Comparison of ENCODE assay signal across 28 cellular contexts in genomic region chr21:45562965-45563364, GRCh38. TPM values are rescaled to one million over a fixed set of nuclear protein-coding genes. Genes with fewer than 3 reads are reported as not detected.
DNase-seq lines count a peak whose midpoint lies in the region; ATAC-seq, FAIRE-seq and TF ChIP-seq lines count a peak whose summit lies in the region.
"Had no signal": no experiment of that assay in that cellular context is flagged by ENCODE, and none has a peak within 500 bp of the region (broad histone marks: within the 10 kb centered on the region; RNA-seq: fewer than 3 reads in every experiment).

No MANE protein-coding gene starts in this region.

- intact Hi-C loops in posterior vena cava (cut with DNase I), result no loop called here
- intact Hi-C loops in activated CD4-positive, alpha-beta T cell treated with anti-CD3 and anti-CD28 coated beads for 36 hours (cut with DNase I, micrococcal nuclease), result no loop called here

- H3K4me3 Mint-ChIP-seq in astrocyte (ENCODE audit: unreplicated experiment), result no peak overlapping the region
- H3K4me3 Mint-ChIP-seq in activated CD4-positive, alpha-beta T cell treated with anti-CD3 and anti-CD28 coated beads for 36 hours, result no peak overlapping the region
- H3K4me3 Mint-ChIP-seq: activated T-helper 17 cell treated with anti-CD3 and anti-CD28 coated beads, Interleukin-2, amount 50 U/mL, for 72 hours; effector memory CD8-positive, alpha-beta T cell; stimulated activated naive B cell treated with anti-CD40 and anti-IgM and Interleukin-4, amounts not matched to agents 10 μg/mL and 1 μg/mL and 100 μg/mL, for 72 hours had no signal

- H3K4me2 ChIP-seq in astrocyte (ENCODE audit: low read length), result peak overlapping the region; percentile 25
- H3K4me2 ChIP-seq: BLaER1 treated with 17β-estradiol and CSF1 and Interleukin-3, amounts not matched to agents 10 nM and 100 nM had no signal

- H3K79me2 ChIP-seq in astrocyte (ENCODE audit: insufficient read depth, low read length), result no peaks in the 10 kb centered on the region

- ATAC-seq in activated CD4-positive, alpha-beta T cell treated with anti-CD3 and anti-CD28 coated beads for 36 hours, result no peak
- ATAC-seq in HG03135 (IDR thresholded peaks at IDR 0.05; ENCODE audit: unreplicated experiment), result no peak
- ATAC-seq: activated naive CD4-positive, alpha-beta T cell treated with anti-CD3 and anti-CD28 coated beads, Interleukin-2, amount 50 U/mL, for 72 hours; activated T-helper 17 cell treated with anti-CD3 and anti-CD28 coated beads, Interleukin-2, amount 50 U/mL, for 72 hours; effector memory CD8-positive, alpha-beta T cell; SK-N-SH treated with all-trans-retinoic acid at 6 μM for 48 hours; stimulated activated naive B cell treated with anti-CD40 and anti-IgM and Interleukin-4, amounts not matched to agents 10 μg/mL and 1 μg/mL and 100 μg/mL, for 72 hours had no signal

- peak overlapping the region; percentile 5 for H3K27ac Mint-ChIP-seq in astrocyte (ENCODE audit: unreplicated experiment)
- no peak overlapping the region for H3K27ac Mint-ChIP-seq in activated CD4-positive, alpha-beta T cell treated with anti-CD3 and anti-CD28 coated beads for 36 hours
- H3K27ac Mint-ChIP-seq: activated naive CD4-positive, alpha-beta T cell treated with anti-CD3 and anti-CD28 coated beads, Interleukin-2, amount 50 U/mL, for 72 hours; activated T-helper 17 cell treated with anti-CD3 and anti-CD28 coated beads, Interleukin-2, amount 50 U/mL, for 72 hours; effector memory CD8-positive, alpha-beta T cell; stimulated activated naive B cell treated with anti-CD40 and anti-IgM and Interleukin-4, amounts not matched to agents 10 μg/mL and 1 μg/mL and 100 μg/mL, for 72 hours had no signal

- no peak for FAIRE-seq in astrocyte (lab: Jason Lieb, UNC)
- FAIRE-seq: GM12892 had no signal

- no peaks in the 10 kb centered on the region for H3K4me1 ChIP-seq in astrocyte (ENCODE audit: insufficient read depth, low read length)
- H3K4me1 ChIP-seq: ascending aorta had no signal

- no peak overlapping the region for H3K4me3 ChIP-seq in astrocyte (ENCODE audit: insufficient read depth, low read depth, low read length)
- no peak overlapping the region for H3K4me3 ChIP-seq in fibroblast of pulmonary artery (replicated peaks; ENCODE audit: low read depth, low read length)
- H3K4me3 ChIP-seq: ascending aorta; BLaER1 treated with 17β-estradiol and CSF1 and Interleukin-3, amounts not matched to agents 10 nM and 100 nM had no signal

- H3K27ac ChIP-seq in astrocyte (ENCODE audit: low read depth, low read length), result no peak overlapping the region
- H3K27ac ChIP-seq: ascending aorta; BLaER1 treated with 17β-estradiol and CSF1 and Interleukin-3, amounts not matched to agents 10 nM and 100 nM; HL-60; neutrophil had no signal

- peaks cover 3% of the 10 kb centered on the region for H3K9me3 Mint-ChIP-seq in astrocyte (ENCODE audit: unreplicated experiment)
- H3K9me3 Mint-ChIP-seq in activated CD4-positive, alpha-beta T cell treated with anti-CD3 and anti-CD28 coated beads for 36 hours (ENCODE audit: low read depth), result no peaks in the 10 kb centered on the region
- H3K9me3 Mint-ChIP-seq: activated T-helper 17 cell treated with anti-CD3 and anti-CD28 coated beads, Interleukin-2, amount 50 U/mL, for 72 hours; effector memory CD8-positive, alpha-beta T cell had no signal

- peaks cover 21% of the 10 kb centered on the region for H3K27me3 ChIP-seq in astrocyte (ENCODE audit: insufficient read depth, low read length)
- H3K27me3 ChIP-seq: ascending aorta; BLaER1 treated with 17β-estradiol and CSF1 and Interleukin-3, amounts not matched to agents 10 nM and 100 nM had no signal

- no peak for TF ChIP-seq CTCF in astrocyte (IDR thresholded peaks at IDR 0.05; ENCODE audit: insufficient read depth, low read depth, low read length)
- no peak for TF ChIP-seq CTCF in fibroblast of pulmonary artery (IDR thresholded peaks at IDR 0.05; ENCODE audit: low read length, missing control alignments)

- H3K36me3 Mint-ChIP-seq in astrocyte (ENCODE audit: low read depth, unreplicated experiment), result no peaks in the 10 kb centered on the region
- no peaks in the 10 kb centered on the region for H3K36me3 Mint-ChIP-seq in activated CD4-positive, alpha-beta T cell treated with anti-CD3 and anti-CD28 coated beads for 36 hours (ENCODE audit: low read depth)
- H3K36me3 Mint-ChIP-seq: stimulated activated naive B cell treated with anti-CD40 and anti-IgM and Interleukin-4, amounts not matched to agents 10 μg/mL and 1 μg/mL and 100 μg/mL, for 72 hours had no signal

- peak; percentile 28 for DNase-seq in EL
- no peak for DNase-seq in astrocyte (ENCODE audit: low read depth)
- DNase-seq in fibroblast of pulmonary artery (ENCODE audit: low read depth), result peak; percentile 15
- DNase-seq in posterior vena cava (ENCODE audit: low spot score), result peak; percentile 44
- no peak for DNase-seq in activated CD4-positive, alpha-beta T cell treated with anti-CD3 and anti-CD28 coated beads for 36 hours
- DNase-seq in UCSD-AML1 (lab: John Stamatoyannopoulos, UW; ENCODE audit: unreplicated experiment), result no peak
- DNase-seq in HUDEP-2 (lab: John Stamatoyannopoulos, UW; ENCODE audit: unreplicated experiment in 76 of 76), result no peak
- DNase-seq: ACHN; activated CD4-positive, alpha-beta T cell treated with anti-CD3 and anti-CD28 coated beads, Interleukin-2, amount 50 U/mL, for 4 hours; activated CD8-positive, alpha-beta memory T cell treated with anti-CD3 and anti-CD28 coated beads, Interleukin-2, amount 50 U/mL, for 4 hours; effector memory CD8-positive, alpha-beta T cell; H7; kidney glomerular epithelial cell; NCI-H1092 treated with DMSO at 0.1 percent for 48 hours; NCI-H1930; NCI-H748 treated with DMSO at 0.1 percent for 48 hours; stimulated activated CD4-positive, alpha-beta T cell treated with anti-CD3 and anti-CD28 coated beads, Interleukin-4, amount 100 ng/mL, for 24 hours; stimulated activated naive B cell treated with anti-CD40 and anti-IgM and Interleukin-4, amounts not matched to agents 10 μg/mL and 1 μg/mL and 100 μg/mL, for 72 hours had no signal

- H3K9ac ChIP-seq in astrocyte (ENCODE audit: low read length), result peak overlapping the region; percentile 2
- H3K9ac ChIP-seq: BLaER1 treated with 17β-estradiol and CSF1 and Interleukin-3, amounts not matched to agents 10 nM and 100 nM had no signal

- POLR2A ChIA-PET in activated CD4-positive, alpha-beta T cell treated with anti-CD3 and anti-CD28 coated beads for 36 hours (lab: Charles Lee), result no interaction called here

- no peaks in the 10 kb centered on the region for H3K9me3 ChIP-seq in astrocyte (ENCODE audit: insufficient read depth, low read depth, low read length)
- H3K9me3 ChIP-seq: esophagus muscularis mucosa, neutrophil had no signal

- H3K27me3 Mint-ChIP-seq in astrocyte (ENCODE audit: low read depth, unreplicated experiment), result peaks cover 24% of the 10 kb centered on the region
- peaks cover 9% of the 10 kb centered on the region for H3K27me3 Mint-ChIP-seq in activated CD4-positive, alpha-beta T cell treated with anti-CD3 and anti-CD28 coated beads for 36 hours

- CTCF ChIA-PET in activated CD4-positive, alpha-beta T cell treated with anti-CD3 and anti-CD28 coated beads for 36 hours (lab: Charles Lee), result interaction anchor here (0.7 kb wide), 1 partner anchor 12 kb away, joined by 5 read pairs; no protein-coding TSS in a partner anchor

- H2AFZ ChIP-seq in astrocyte (ENCODE audit: low read depth, low read length), result no peak overlapping the region

- peaks cover 9% of the 10 kb centered on the region for H3K4me1 Mint-ChIP-seq in astrocyte (ENCODE audit: low read depth, unreplicated experiment)
- no peaks in the 10 kb centered on the region for H3K4me1 Mint-ChIP-seq in activated CD4-positive, alpha-beta T cell treated with anti-CD3 and anti-CD28 coated beads for 36 hours
- H3K4me1 Mint-ChIP-seq: activated T-helper 17 cell treated with anti-CD3 and anti-CD28 coated beads, Interleukin-2, amount 50 U/mL, for 72 hours; stimulated activated naive B cell treated with anti-CD40 and anti-IgM and Interleukin-4, amounts not matched to agents 10 μg/mL and 1 μg/mL and 100 μg/mL, for 72 hours had no signal

- H4K20me1 ChIP-seq in astrocyte (ENCODE audit: insufficient read depth, low read length), result no peaks in the 10 kb centered on the region

- H3K36me3 ChIP-seq in astrocyte (ENCODE audit: insufficient read depth, low read length), result no peaks in the 10 kb centered on the region
- H3K36me3 ChIP-seq: ascending aorta; BLaER1 treated with 17β-estradiol and CSF1 and Interleukin-3, amounts not matched to agents 10 nM and 100 nM; esophagus muscularis mucosa; neutrophil had no signal

RNA-seq across cellular contexts. Expression of gene SLC19A1, which starts 20.7 kb away (rescaled TPM):
- total RNA-seq in astrocyte (10.4 and 11.7 TPM in 2 replicates), posterior vena cava (1 to 10 TPM; 4.5 to 6.5 TPM)
- total RNA-seq in activated CD4-positive, alpha-beta T cell treated with anti-CD3 and anti-CD28 coated beads for 36 hours, result 10 to 100 TPM; 46.1 to 50.0 TPM

Comparison
In these comparisons a context has a peak if more than half of its experiments do, and no peak if none do; other contexts are left out.
1. DNase-seq: peak in EL (single experiment), fibroblast of pulmonary artery (single experiment) and posterior vena cava (single experiment); none in astrocyte (single experiment), activated CD4-positive, alpha-beta T cell treated with anti-CD3 and anti-CD28 coated beads for 36 hours (single experiment), UCSD-AML1 (single experiment) and HUDEP-2 (0 of 76).